18 cellular contexts compared by ENCODE assay signal in the genomic region with DNA sequence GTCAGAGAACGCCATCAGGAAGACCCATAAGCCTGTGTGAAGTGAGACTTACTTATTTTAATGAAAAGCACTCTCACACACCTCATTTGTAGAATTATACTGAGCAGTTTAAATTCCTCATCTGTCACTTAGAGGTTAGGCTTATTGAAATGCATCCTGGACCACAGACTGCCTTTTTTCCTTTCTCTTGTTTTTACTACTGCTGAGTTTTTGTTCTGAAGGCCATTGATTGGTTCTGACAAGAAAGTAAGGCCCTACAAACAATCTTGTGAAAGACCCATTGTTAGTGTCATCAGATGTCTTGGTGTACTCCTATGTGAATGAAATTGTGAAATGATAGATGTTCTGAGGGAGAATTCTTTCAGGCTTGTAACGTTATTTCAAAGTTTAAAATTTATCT.
DNase-seq lines count a peak whose midpoint lies in the region; ATAC-seq lines count a peak whose summit lies in the region.
"Had no signal": no experiment of that assay in that cellular context is flagged by ENCODE, and none has a peak within 500 bp of the region (broad histone marks: within the 10 kb centered on the region; RNA-seq: fewer than 3 reads in every experiment).

No MANE protein-coding gene starts in this region.

- ATAC-seq in HG02885 (IDR thresholded peaks at IDR 0.05; ENCODE audit: poor library complexity, unreplicated experiment): no peak
- ATAC-seq: GM12878 had no signal

- DNase-seq in HCEC 1CT: peak; percentile 1
- peak; percentile 6 for DNase-seq in amniotic epithelial cell (ENCODE audit: low read depth)
- DNase-seq in left kidney (ENCODE audit: low read depth, low spot score): peak; percentile 2
- DNase-seq in NCI-H2107 (lab: John Stamatoyannopoulos, UW): no peak
- DNase-seq in SW480 (ENCODE audit: low spot score): no peak
- no peak for DNase-seq in NCI-H1694 (lab: John Stamatoyannopoulos, UW)
- DNase-seq: BE2C; Calu3; CD4-positive, alpha-beta T cell; GM23248; HFFc6; NCI-H1105; NCI-H187; NCI-H526 treated with DMSO at 0.1 percent for 48 hours; NK-92 treated with Interleukin-12 subunit alpha and Interleukin-12 subunit beta, amount 100 ng/mL, for 24 hours; SHP77 treated with DMSO at 0.1 percent for 48 hours had no signal

Comparison
In these comparisons a context has a peak if more than half of its experiments do, and no peak if none do; other contexts are left out.
1. DNase-seq: peak in HCEC 1CT (single experiment), amniotic epithelial cell (single experiment) and left kidney (single experiment); none in NCI-H2107 (single experiment), SW480 (single experiment) and NCI-H1694 (single experiment).